8 cellular contexts compared by ENCODE assay signal in the genomic region with DNA sequence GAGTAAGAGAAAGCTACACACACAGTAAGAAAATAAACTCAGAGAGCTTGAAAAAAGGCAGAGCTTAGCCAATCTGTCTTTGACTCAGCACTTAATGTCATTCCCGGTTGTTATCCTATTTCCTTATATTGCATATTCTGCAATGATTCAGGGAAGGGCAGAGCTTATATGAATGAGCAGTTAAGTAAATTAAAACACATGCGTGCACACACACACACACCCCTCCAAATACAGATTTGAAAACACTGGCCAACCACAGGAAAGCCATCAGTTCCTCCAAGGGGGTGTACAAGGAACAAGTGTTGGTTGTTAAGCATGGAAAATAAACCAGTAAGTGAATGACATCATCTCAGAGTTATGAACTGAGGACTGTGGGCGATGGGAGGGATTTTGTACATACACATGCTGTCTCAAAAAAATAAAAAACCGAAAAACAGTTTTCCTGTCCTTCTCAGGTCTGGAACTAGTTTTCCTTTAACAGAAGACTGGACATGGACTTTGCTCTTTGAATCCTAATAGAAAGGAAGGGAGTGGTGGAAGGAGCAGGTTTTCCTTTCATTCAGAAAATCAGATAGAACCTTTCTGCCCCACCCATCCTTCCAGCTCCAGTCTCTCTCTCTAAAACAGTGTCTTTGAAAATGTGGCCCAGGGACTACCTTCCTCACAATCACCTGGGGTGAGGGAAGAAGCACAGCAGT. TPM values are rescaled to one million over a fixed set of nuclear protein-coding genes. Genes with fewer than 3 reads are reported as not detected.
A peak's percentile ranks its signal among the peaks of the same experiment; 100 is the strongest.
DNase-seq lines count a peak whose midpoint lies in the region; ATAC-seq and TF ChIP-seq lines count a peak whose summit lies in the region.

No MANE protein-coding gene starts in this region.

- H3K36me3 Mint-ChIP-seq in CD14-positive monocyte (peaks cover 21 to 25% of the 10 kb centered on the region in 2 donors), mesothelial cell of epicardium (peaks cover 4% of the 10 kb centered on the region)
- peaks cover 3% of the 10 kb centered on the region for H3K36me3 Mint-ChIP-seq in activated naive CD8-positive, alpha-beta T cell

- no peak for ATAC-seq in GM19463 (IDR thresholded peaks at IDR 0.05; ENCODE audit: unreplicated experiment)

- no peak for TF ChIP-seq CTCF in CD14-positive monocyte (IDR thresholded peaks at IDR 0.05)
- TF ChIP-seq CTCF in mesothelial cell of epicardium (IDR thresholded peaks at IDR 0.05; ENCODE audit: unreplicated experiment) = no peak

- no peak overlapping the region for H3K27ac Mint-ChIP-seq in CD14-positive monocyte
- H3K27ac Mint-ChIP-seq in activated naive CD8-positive, alpha-beta T cell = no peak overlapping the region
- H3K27ac Mint-ChIP-seq in mesothelial cell of epicardium = peak overlapping the region; percentile 24

- peaks cover 0 to 1% (median 0%) of the 10 kb centered on the region in 7 donors for H3K9me3 Mint-ChIP-seq in CD14-positive monocyte
- no peaks in the 10 kb centered on the region for H3K9me3 Mint-ChIP-seq in activated naive CD8-positive, alpha-beta T cell (ENCODE audit: low read depth)
- no peaks in the 10 kb centered on the region for H3K9me3 Mint-ChIP-seq in mesothelial cell of epicardium

- H3K9me3 ChIP-seq in HUES6 (ENCODE audit: control insufficient read depth, insufficient read depth, low read depth, low read length) = no peaks in the 10 kb centered on the region

- H3K4me1 Mint-ChIP-seq in CD14-positive monocyte (peaks cover 29% of the 10 kb centered on the region), mesothelial cell of epicardium (peaks cover 22% of the 10 kb centered on the region)
- H3K4me1 Mint-ChIP-seq in activated naive CD8-positive, alpha-beta T cell (ENCODE audit: low read depth) = peaks cover 18% of the 10 kb centered on the region

- peak overlapping the region; percentile 86 for H3K4me3 ChIP-seq in HUES6 (ENCODE audit: low read depth, low read length)

- H3K4me3 Mint-ChIP-seq in CD14-positive monocyte = peak overlapping the region; percentile 82 to 92
- peak overlapping the region; percentile 88 for H3K4me3 Mint-ChIP-seq in activated naive CD8-positive, alpha-beta T cell
- peak overlapping the region; percentile 98 for H3K4me3 Mint-ChIP-seq in mesothelial cell of epicardium

- peak overlapping the region; percentile 77 for H3K9ac ChIP-seq in HUES6 (ENCODE audit: low read length)

- intact Hi-C loops in CD14-positive monocyte (cut with micrococcal nuclease) = loop anchor here in 1 of 2 donors (5.0 kb wide), 1 partner anchor 79 kb away; no protein-coding TSS in a partner anchor

- H3K27me3 ChIP-seq in HUES6 (ENCODE audit: control insufficient read depth, insufficient read depth, low read length) = no peaks in the 10 kb centered on the region

- peaks cover 21% of the 10 kb centered on the region; the same call in 1 of the 2 replicates for H3K36me3 ChIP-seq in HUES6 (ENCODE audit: control insufficient read depth, insufficient read depth, low read length)

- peaks cover 2 to 7% (median 6%) of the 10 kb centered on the region in 3 donors for H3K27me3 Mint-ChIP-seq in CD14-positive monocyte (ENCODE audit: low read depth in 3 of 3)
- peaks cover 22% of the 10 kb centered on the region for H3K27me3 Mint-ChIP-seq in activated naive CD8-positive, alpha-beta T cell
- H3K27me3 Mint-ChIP-seq in mesothelial cell of epicardium (ENCODE audit: low read depth) = no peaks in the 10 kb centered on the region

- DNase-seq in CD14-positive monocyte (ENCODE audit: low spot score) (no peak), mesothelial cell of epicardium (ENCODE audit: low spot score in 2 of 2, unreplicated experiment in 2 of 2) (no peak), iPS-NIHi11 (ENCODE audit: low spot score) (no peak), HUDEP-2 (lab: John Stamatoyannopoulos, UW; ENCODE audit: unreplicated experiment in 76 of 76) (no peak), globus pallidus (ENCODE audit: low spot score) (no peak)

- no peak overlapping the region for H3K27ac ChIP-seq in HUES6 (ENCODE audit: low read depth, low read length)

- peaks cover 9% of the 10 kb centered on the region; the same call in 1 of the 2 replicates for H3K4me1 ChIP-seq in HUES6 (ENCODE audit: control insufficient read depth, insufficient read depth, low read length)

RNA-seq across cellular contexts. Expression of gene IQGAP3, which starts 1.0 kb away (rescaled TPM):
- under 1 TPM in 1 of 2 donors, not detected in 1; 0.03 TPM for polyA plus RNA-seq in CD14-positive monocyte
- total RNA-seq in mesothelial cell of epicardium = 13.9 to 17.6 TPM (median 15.3 TPM) in 3 replicates

RNA-seq across cellular contexts. Expression of gene TTC24, which starts 8.1 kb away (rescaled TPM):
- under 1 TPM in 1 of 2 donors, not detected in 1; 0.14 TPM for polyA plus RNA-seq in CD14-positive monocyte
- total RNA-seq in mesothelial cell of epicardium = not detected in 3 replicates

RNA-seq across cellular contexts. Expression of gene NAXE, which starts 20.2 kb away (rescaled TPM):
- polyA plus RNA-seq in CD14-positive monocyte = 10 to 100 TPM; 54.9 to 81.7 TPM
- 99.1 to 105 TPM (median 104 TPM) in 3 replicates for total RNA-seq in mesothelial cell of epicardium

RNA-seq across cellular contexts. Expression of gene GPATCH4, which starts 29.9 kb away (rescaled TPM):
- 1 to 10 TPM; 2.6 to 5.3 TPM for polyA plus RNA-seq in CD14-positive monocyte
- 22.7 to 24.0 TPM (median 23.6 TPM) in 3 replicates for total RNA-seq in mesothelial cell of epicardium

RNA-seq across cellular contexts. Expression of gene HAPLN2, which starts 47.8 kb away (rescaled TPM):
- not detected for polyA plus RNA-seq in CD14-positive monocyte
- total RNA-seq in mesothelial cell of epicardium = 0.76 to 1.2 TPM (median 1.2 TPM) in 3 replicates
